19 cellular contexts compared by ENCODE assay signal in the genomic region with DNA sequence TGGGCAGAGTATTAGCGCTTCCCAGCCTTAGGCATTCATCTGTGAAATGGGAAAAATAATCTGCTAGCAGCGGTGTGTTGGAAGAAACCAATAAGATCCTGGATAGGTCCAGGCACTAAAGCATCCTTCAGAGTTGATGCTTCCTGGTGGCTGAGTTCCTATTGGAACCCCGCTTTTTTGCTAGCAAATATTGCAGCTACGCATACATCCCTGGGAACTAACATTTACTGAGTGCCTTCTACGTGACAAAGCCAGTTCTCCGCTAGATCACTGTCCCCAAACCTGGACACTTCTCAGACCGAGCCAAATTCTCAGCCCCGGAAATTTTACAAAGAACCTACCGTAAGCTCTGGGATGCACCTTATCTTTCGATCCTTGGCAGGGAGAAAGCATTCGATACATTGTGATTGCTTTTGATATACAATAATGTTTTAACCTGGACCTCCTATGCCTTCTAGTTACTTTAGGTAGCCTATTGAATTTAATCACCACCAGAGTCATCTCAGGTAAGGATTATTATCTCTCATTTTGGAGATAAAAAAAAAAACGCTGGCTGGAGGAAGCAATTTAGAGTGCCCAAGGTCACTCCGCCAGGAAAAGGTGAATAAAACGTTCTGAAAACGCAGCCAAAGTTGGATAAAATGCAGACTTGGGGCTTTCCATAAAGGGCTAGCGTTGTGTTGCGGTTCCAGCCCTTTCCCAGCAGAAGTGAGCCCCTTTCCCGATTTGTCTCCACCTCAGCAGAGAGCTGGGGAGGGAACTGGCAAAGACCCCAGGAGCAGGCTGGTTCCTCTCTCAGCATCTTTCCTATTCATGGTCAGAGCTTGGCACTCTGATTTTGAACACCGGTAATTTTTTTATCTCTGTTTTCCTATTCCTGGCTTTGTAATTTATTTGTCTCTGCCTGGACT. TPM values are rescaled to one million over a fixed set of nuclear protein-coding genes. Genes with fewer than 3 reads are reported as not detected.
DNase-seq lines count a peak whose midpoint lies in the region; ATAC-seq, FAIRE-seq and TF ChIP-seq lines count a peak whose summit lies in the region.
"Had no signal": no experiment of that assay in that cellular context is flagged by ENCODE, and none has a peak within 500 bp of the region (broad histone marks: within the 10 kb centered on the region; RNA-seq: fewer than 3 reads in every experiment).

No MANE protein-coding gene starts in this region.

- no peak for TF ChIP-seq CTCF in astrocyte (IDR thresholded peaks at IDR 0.05; ENCODE audit: insufficient read depth, low read depth, low read length)
- TF ChIP-seq CTCF in gastrocnemius medialis (IDR thresholded peaks at IDR 0.05 in 4 of 5, conservative IDR thresholded peaks at IDR 0.05 in 1 of 5), result no peak

- intact Hi-C loops in gastrocnemius medialis (cut with DNase I; ENCODE audit: low total_unique reads), result no loop called here

- H3K27me3 ChIP-seq in HUES48 (ENCODE audit: control insufficient read depth, insufficient read depth, low read length) (peaks cover 98% of the 10 kb centered on the region), astrocyte (ENCODE audit: insufficient read depth, low read length) (peaks cover 77% of the 10 kb centered on the region), iPS-20b (ENCODE audit: insufficient read depth, low read length) (peaks cover 95% of the 10 kb centered on the region), gastrocnemius medialis (peaks cover 51 to 65% (median 61%) of the 10 kb centered on the region in 3 donors)

- H3K4me2 ChIP-seq in astrocyte (ENCODE audit: low read length), result peak overlapping the region; percentile 76

- H2AFZ ChIP-seq in astrocyte (ENCODE audit: low read depth, low read length), result no peak overlapping the region

- DNase-seq in astrocyte (ENCODE audit: low read depth), result no peak
- no peak for DNase-seq in gastrocnemius medialis
- no peak for DNase-seq in T-helper 1 cell
- DNase-seq in naive thymus-derived CD8-positive, alpha-beta T cell, result no peak
- DNase-seq in GOT3 (lab: John Stamatoyannopoulos, UW), result no peak
- DNase-seq: activated CD4-positive, alpha-beta T cell treated with anti-CD3 and anti-CD28 coated beads for 48 hours; activated T-cell treated with anti-CD3 and anti-CD28 coated beads, Interleukin-2, amount 50 U/mL, for 1 hour; colonic mucosa; DND-41; HCEC 1CT; NCI-H187 treated with DMSO at 0.1 percent for 48 hours; NCI-H526 treated with DMSO at 0.1 percent for 48 hours; RPMI8226; transverse colon had no signal

- H3K9me3 Mint-ChIP-seq in astrocyte (ENCODE audit: unreplicated experiment), result peaks cover 3% of the 10 kb centered on the region
- H3K9me3 Mint-ChIP-seq in naive thymus-derived CD8-positive, alpha-beta T cell, result peaks cover 0 to 13% (median 0%) of the 10 kb centered on the region in 9 donors

- no peak overlapping the region for H3K9ac ChIP-seq in HUES48 (ENCODE audit: low read depth, low read length)
- no peak overlapping the region for H3K9ac ChIP-seq in astrocyte (ENCODE audit: low read length)
- no peak overlapping the region for H3K9ac ChIP-seq in iPS-20b (ENCODE audit: low read depth, low read length)

- H3K4me3 ChIP-seq in HUES48 (ENCODE audit: low read depth, low read length), result peak overlapping the region; percentile 48
- no peak overlapping the region for H3K4me3 ChIP-seq in astrocyte (ENCODE audit: insufficient read depth, low read depth, low read length)
- peak overlapping the region; percentile 63 for H3K4me3 ChIP-seq in iPS-20b (ENCODE audit: low read length)
- peak overlapping the region; percentile 28 to 40 (median 36) for H3K4me3 ChIP-seq in gastrocnemius medialis
- H3K4me3 ChIP-seq: colonic mucosa had no signal

- POLR2A ChIA-PET in naive thymus-derived CD8-positive, alpha-beta T cell (lab: Charles Lee), result no interaction called here

- H3K9me3 ChIP-seq in HUES48 (ENCODE audit: control insufficient read depth, insufficient read depth, low read length) (no peaks in the 10 kb centered on the region), astrocyte (ENCODE audit: insufficient read depth, low read depth, low read length) (no peaks in the 10 kb centered on the region), iPS-20b (ENCODE audit: insufficient read depth, low read depth, low read length) (no peaks in the 10 kb centered on the region), gastrocnemius medialis (no peaks in the 10 kb centered on the region)
- H3K9me3 ChIP-seq: colonic mucosa, transverse colon had no signal

- no peaks in the 10 kb centered on the region for H3K36me3 ChIP-seq in HUES48 (ENCODE audit: control insufficient read depth, insufficient read depth, low read length)
- no peaks in the 10 kb centered on the region for H3K36me3 ChIP-seq in astrocyte (ENCODE audit: insufficient read depth, low read length)
- H3K36me3 ChIP-seq in iPS-20b (ENCODE audit: insufficient read depth, low read depth, low read length), result no peaks in the 10 kb centered on the region
- H3K36me3 ChIP-seq in gastrocnemius medialis, result no peaks in the 10 kb centered on the region
- H3K36me3 ChIP-seq: colonic mucosa, transverse colon had no signal

- H3K79me2 ChIP-seq in astrocyte (ENCODE audit: insufficient read depth, low read length), result peaks cover 5% of the 10 kb centered on the region

- no peak overlapping the region for H3K27ac Mint-ChIP-seq in astrocyte (ENCODE audit: unreplicated experiment)
- no peak overlapping the region for H3K27ac Mint-ChIP-seq in naive thymus-derived CD8-positive, alpha-beta T cell

- peaks cover 16% of the 10 kb centered on the region for H4K20me1 ChIP-seq in astrocyte (ENCODE audit: insufficient read depth, low read length)

- no peak for TF ChIP-seq POLR2A in gastrocnemius medialis (IDR thresholded peaks at IDR 0.05)

- no peak for ATAC-seq in gastrocnemius medialis
- no peak for ATAC-seq in naive thymus-derived CD8-positive, alpha-beta T cell

- H3K4me1 ChIP-seq in HUES48 (ENCODE audit: control insufficient read depth, insufficient read depth, low read length), result peaks cover 40% of the 10 kb centered on the region
- peaks cover 13% of the 10 kb centered on the region for H3K4me1 ChIP-seq in astrocyte (ENCODE audit: insufficient read depth, low read length)
- peaks cover 21% of the 10 kb centered on the region for H3K4me1 ChIP-seq in iPS-20b (ENCODE audit: insufficient read depth, low read length)
- peaks cover 11 to 13% of the 10 kb centered on the region in 2 donors for H3K4me1 ChIP-seq in gastrocnemius medialis
- H3K4me1 ChIP-seq: colonic mucosa had no signal

- peak overlapping the region; percentile 65 for H3K4me3 Mint-ChIP-seq in astrocyte (ENCODE audit: unreplicated experiment)
- peak overlapping the region in 3 of 10 donors; percentile 10 to 64 (median 18) for H3K4me3 Mint-ChIP-seq in naive thymus-derived CD8-positive, alpha-beta T cell

- FAIRE-seq in astrocyte (lab: Jason Lieb, UNC), result no peak

- H3K4me1 Mint-ChIP-seq in astrocyte (ENCODE audit: low read depth, unreplicated experiment), result peaks cover 3% of the 10 kb centered on the region
- H3K4me1 Mint-ChIP-seq in naive thymus-derived CD8-positive, alpha-beta T cell, result peaks cover 4 to 27% (median 15%) of the 10 kb centered on the region in 4 donors

- H3K27ac ChIP-seq in HUES48 (ENCODE audit: low read depth, low read length) (peak overlapping the region; percentile 65), astrocyte (ENCODE audit: low read depth, low read length) (no peak overlapping the region), iPS-20b (ENCODE audit: low read length) (no peak overlapping the region), gastrocnemius medialis (no peak overlapping the region)
- H3K27ac ChIP-seq: C4-2B, colonic mucosa, transverse colon had no signal

- in situ Hi-C loops in gastrocnemius medialis (cut with MboI; ENCODE audit: low sequenced_read_pairs in 4 of 4), result no loop called here

- H3K36me3 Mint-ChIP-seq in astrocyte (ENCODE audit: low read depth, unreplicated experiment), result peaks cover under 1% of the 10 kb centered on the region
- peaks cover 0 to 8% (median 6%) of the 10 kb centered on the region in 3 donors for H3K36me3 Mint-ChIP-seq in naive thymus-derived CD8-positive, alpha-beta T cell

- H3K27me3 Mint-ChIP-seq in astrocyte (ENCODE audit: low read depth, unreplicated experiment), result peaks cover 80% of the 10 kb centered on the region
- H3K27me3 Mint-ChIP-seq in naive thymus-derived CD8-positive, alpha-beta T cell, result peaks cover 40 to 87% (median 72%) of the 10 kb centered on the region in 5 donors

RNA-seq across cellular contexts. Expression of gene MSX2, which starts 2.6 kb away (rescaled TPM):
- 5.6 and 12.0 TPM in 2 replicates for total RNA-seq in astrocyte
- total RNA-seq in gastrocnemius medialis, result 1 to 10 TPM in 2 of 4 donors, under 1 TPM in 2; 0.95 to 2.1 (median 1.1) TPM
- total RNA-seq in naive thymus-derived CD8-positive, alpha-beta T cell, result not detected
- polyA plus RNA-seq in naive thymus-derived CD8-positive, alpha-beta T cell, result not detected
- total RNA-seq: lung microvascular endothelial cell; T-helper 2 cell treated with Interferon-gamma antibody and Interleukin-4, amounts not matched to agents 100 ng/mL and 5 ng/mL, for 36 hours had no signal
